ENCODE assay signal across 14 cellular contexts in the genomic region with DNA sequence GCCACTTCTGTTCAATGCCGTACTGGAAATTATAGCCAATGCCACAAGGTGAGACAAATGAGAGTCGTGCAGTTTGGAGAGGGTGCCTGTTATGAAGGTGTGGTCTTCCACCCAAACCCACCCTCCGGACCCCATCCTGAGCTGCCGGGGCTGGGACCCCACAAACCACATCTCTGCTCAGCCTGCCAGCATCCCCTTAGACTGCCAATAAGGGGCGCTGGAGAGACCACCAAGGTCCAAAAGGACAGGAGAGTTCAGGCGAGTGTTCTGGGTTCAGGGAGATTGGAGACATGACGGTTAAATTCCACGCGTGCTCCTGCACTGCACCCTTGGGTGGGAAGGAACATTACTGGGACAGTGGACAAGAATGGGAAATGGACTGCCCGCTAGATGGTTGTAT. TPM values are rescaled to one million over a fixed set of nuclear protein-coding genes. Genes with fewer than 3 reads are reported as not detected.
DNase-seq lines count a peak whose midpoint lies in the region; ATAC-seq and TF ChIP-seq lines count a peak whose summit lies in the region.
"Had no signal": no experiment of that assay in that cellular context is flagged by ENCODE, and none has a peak within 500 bp of the region (broad histone marks: within the 10 kb centered on the region; RNA-seq: fewer than 3 reads in every experiment).

No MANE protein-coding gene starts in this region.

- H3K9me3 ChIP-seq in right atrium auricular region: no peaks in the 10 kb centered on the region
- no peaks in the 10 kb centered on the region for H3K9me3 ChIP-seq in skeletal muscle tissue (ENCODE audit: control insufficient read depth in 3 of 3, low read length in 3 of 3)

- H3K27me3 Mint-ChIP-seq in GM23338 (ENCODE audit: insufficient read depth, low read depth, poor library complexity): peaks cover 11% of the 10 kb centered on the region

- no peak overlapping the region; the same call in 2 of the 3 replicates for H3K4me3 Mint-ChIP-seq in GM23338
- H3K4me3 Mint-ChIP-seq: activated CD4-positive, alpha-beta T cell treated with anti-CD3 and anti-CD28 coated beads for 36 hours; activated T-helper 1 cell treated with anti-CD3 and anti-CD28 coated beads, Interleukin-12 subunit alpha, Interleukin-12 subunit beta, Interleukin-2, Interleukin-4 antibody, amounts not matched to agents 30 ng/mL and 10 ng/mL and 1 ng/mL, durations not matched to agents 14 hours and 24 hours and 36 hours had no signal

- no peak overlapping the region for H3K4me2 ChIP-seq in GM23338

- no peaks in the 10 kb centered on the region for H3K9me2 ChIP-seq in GM23338 (ENCODE audit: insufficient read depth)

- H3K36me3 ChIP-seq in GM23338 (ENCODE audit: insufficient read depth) (no peaks in the 10 kb centered on the region), right atrium auricular region (no peaks in the 10 kb centered on the region), skeletal muscle tissue (ENCODE audit: control insufficient read depth in 3 of 3, insufficient read depth in 3 of 3, low read length in 3 of 3) (no peaks in the 10 kb centered on the region)

- no peak overlapping the region for H3K27ac ChIP-seq in GM23338 (ENCODE audit: low read depth)
- peak overlapping the region; percentile 77 for H3K27ac ChIP-seq in VCaP
- H3K27ac ChIP-seq in right atrium auricular region: peak overlapping the region; percentile 75 to 83
- peak overlapping the region; percentile 84 for H3K27ac ChIP-seq in skeletal muscle tissue (ENCODE audit: low read depth, low read length)

- no peaks in the 10 kb centered on the region for H3K9me3 Mint-ChIP-seq in GM23338
- H3K9me3 Mint-ChIP-seq: activated T-helper 1 cell treated with anti-CD3 and anti-CD28 coated beads, Interleukin-12 subunit alpha, Interleukin-12 subunit beta, Interleukin-2, Interleukin-4 antibody, amounts not matched to agents 30 ng/mL and 10 ng/mL and 1 ng/mL, durations not matched to agents 14 hours and 24 hours and 36 hours; CD4-positive, alpha-beta memory T cell; T-cell had no signal

- H3K4me1 ChIP-seq in GM23338 (ENCODE audit: insufficient read depth): no peaks in the 10 kb centered on the region; the same call in 1 of the 2 replicates
- H3K4me1 ChIP-seq in right atrium auricular region: peaks cover 0 to 58% of the 10 kb centered on the region in 2 donors
- peaks cover 29 to 45% (median 35%) of the 10 kb centered on the region in 3 donors for H3K4me1 ChIP-seq in skeletal muscle tissue (ENCODE audit: control insufficient read depth in 3 of 3, insufficient read depth in 3 of 3, low read length in 3 of 3)

- H4K20me1 ChIP-seq in GM23338 (replicated peaks; ENCODE audit: insufficient read depth): no peaks in the 10 kb centered on the region

- no peak overlapping the region for H2AFZ ChIP-seq in GM23338

- in situ Hi-C loops in KBM-7 (cut with MboI; ENCODE audit: low pct_unique_long_range_greater_than_20kb, low sequenced_read_pairs): no loop called here

- no peaks in the 10 kb centered on the region for H3K36me3 Mint-ChIP-seq in GM23338 (ENCODE audit: low read depth)
- H3K36me3 Mint-ChIP-seq: CD4-positive, alpha-beta memory T cell; T-cell had no signal

- no peak overlapping the region for H3K9ac ChIP-seq in skeletal muscle tissue (ENCODE audit: low read depth in 1 of 3, low read length in 3 of 3)

- H3K4me3 ChIP-seq in GM23338: no peak overlapping the region
- no peak overlapping the region for H3K4me3 ChIP-seq in right atrium auricular region
- no peak overlapping the region for H3K4me3 ChIP-seq in skeletal muscle tissue (ENCODE audit: low read length in 3 of 3)

- H3K27me3 ChIP-seq in GM23338 (ENCODE audit: insufficient read depth): no peaks in the 10 kb centered on the region
- no peaks in the 10 kb centered on the region for H3K27me3 ChIP-seq in right atrium auricular region
- peaks cover 0 to 15% (median 10%) of the 10 kb centered on the region in 3 donors for H3K27me3 ChIP-seq in skeletal muscle tissue (ENCODE audit: control insufficient read depth in 3 of 3, insufficient read depth in 3 of 3, low read length in 3 of 3)

- H3F3A ChIP-seq in GM23338 (replicated peaks; ENCODE audit: low read depth): 0 out of 2 replicates have a peak, but pooled peaks cover 2% of the 10 kb centered on the region

- peak; percentile 42 for ATAC-seq in GM23338
- ATAC-seq: activated CD4-positive, alpha-beta T cell treated with anti-CD3 and anti-CD28 coated beads for 36 hours; stimulated activated naive CD8-positive, alpha-beta T cell treated with anti-CD3 and anti-CD28 coated beads, Interleukin-15, Interleukin-2, amounts not matched to agents 100 U/mL and 50 U/mL, for 24 hours had no signal

- DNase-seq in GM23338 (ENCODE audit: low spot score) (peak; percentile 63), right atrium auricular region (ENCODE audit: low spot score) (no peak), NCI-H1105 treated with DMSO at 0.1 percent for 48 hours (lab: John Stamatoyannopoulos, UW) (no peak), KBM-7 (no peak), GM20000 (ENCODE audit: low spot score) (no peak)
- DNase-seq: activated CD4-positive, alpha-beta T cell treated with anti-CD3 and anti-CD28 coated beads for 36 hours; CD4-positive, alpha-beta memory T cell; GF-D8; NCI-H2171 treated with DMSO at 0.1 percent for 48 hours; stimulated activated naive CD8-positive, alpha-beta T cell treated with anti-CD3 and anti-CD28 coated beads, Interleukin-15, Interleukin-2, amounts not matched to agents 100 U/mL and 50 U/mL, for 24 hours; T-cell had no signal

- no peak overlapping the region for H3K27ac Mint-ChIP-seq in GM23338
- H3K27ac Mint-ChIP-seq: activated CD4-positive, alpha-beta T cell treated with anti-CD3 and anti-CD28 coated beads for 36 hours; activated T-helper 1 cell treated with anti-CD3 and anti-CD28 coated beads, Interleukin-12 subunit alpha, Interleukin-12 subunit beta, Interleukin-2, Interleukin-4 antibody, amounts not matched to agents 30 ng/mL and 10 ng/mL and 1 ng/mL, durations not matched to agents 14 hours and 24 hours and 36 hours; T-cell had no signal

- TF ChIP-seq CTCF in GM23338 (conservative IDR thresholded peaks at IDR 0.05; ENCODE audit: low read depth in 2 of 2): peak; percentile 70 to 72
- TF ChIP-seq CTCF in VCaP (conservative IDR thresholded peaks at IDR 0.05): no peak
- TF ChIP-seq CTCF in right atrium auricular region (IDR thresholded peaks at IDR 0.05): no peak
- TF ChIP-seq CTCF in GM20000 (IDR thresholded peaks at IDR 0.05; ENCODE audit: extremely low read depth, missing control alignments): no peak

- H3K4me1 Mint-ChIP-seq in GM23338: peaks cover 24% of the 10 kb centered on the region
- H3K4me1 Mint-ChIP-seq: activated CD4-positive, alpha-beta T cell treated with anti-CD3 and anti-CD28 coated beads for 36 hours had no signal

- no peaks in the 10 kb centered on the region for H3K79me2 ChIP-seq in GM23338 (replicated peaks; ENCODE audit: insufficient read depth)

TF ChIP-seq in GM23338, 12 proteins besides CTCF, POLR2A, EP300 and RAD21 (continues in another document):
- TF ChIP-seq CREB1 (CRISPR knock-in tag; IDR thresholded peaks at IDR 0.05; ENCODE audit: low read depth) (no peak), NANOG (IDR thresholded peaks at IDR 0.05; ENCODE audit: borderline replicate concordance) (no peak), POLR2AphosphoS5 (IDR thresholded peaks at IDR 0.05; ENCODE audit: low read depth) (no peak), ZNF114 (CRISPR knock-in tag; IDR thresholded peaks at IDR 0.05) (no peak), STAT1 (IDR thresholded peaks at IDR 0.05; ENCODE audit: unreplicated experiment) (no peak)
- TF ChIP-seq, protein P1, sequence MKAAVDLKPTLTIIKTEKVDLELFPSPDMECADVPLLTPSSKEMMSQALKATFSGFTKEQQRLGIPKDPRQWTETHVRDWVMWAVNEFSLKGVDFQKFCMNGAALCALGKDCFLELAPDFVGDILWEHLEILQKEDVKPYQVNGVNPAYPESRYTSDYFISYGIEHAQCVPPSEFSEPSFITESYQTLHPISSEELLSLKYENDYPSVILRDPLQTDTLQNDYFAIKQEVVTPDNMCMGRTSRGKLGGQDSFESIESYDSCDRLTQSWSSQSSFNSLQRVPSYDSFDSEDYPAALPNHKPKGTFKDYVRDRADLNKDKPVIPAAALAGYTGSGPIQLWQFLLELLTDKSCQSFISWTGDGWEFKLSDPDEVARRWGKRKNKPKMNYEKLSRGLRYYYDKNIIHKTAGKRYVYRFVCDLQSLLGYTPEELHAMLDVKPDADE (IDR thresholded peaks at IDR 0.05): no peak

RNA-seq across cellular contexts. Expression of a gene that starts 48.7 kb away (rescaled TPM):
- total RNA-seq in GM23338 (2014; rRNA removed; shearing (Covaris generic)): 287 and 430 TPM in 2 replicates
- 38.4 and 45.1 TPM in 2 replicates for polyA plus RNA-seq in GM23338 (2016; fragmentation: Nextera tagmentation; extraction: Ambion mirVana)
- total RNA-seq in right atrium auricular region: 100 to 1,000 TPM; 117 to 134 TPM
- 59.0 TPM for total RNA-seq in skeletal muscle tissue

Comparison
In these comparisons a context has a peak if more than half of its experiments do, and no peak if none do; other contexts are left out.
1. CTCF ChIP-seq: peak in GM23338 (2 of 2); none in VCaP (single experiment), right atrium auricular region (0 of 2) and GM20000 (single experiment).